ENCODE assay signal across 10 cellular contexts in genomic region chr22:19663821-19664325, GRCh38. TPM values are rescaled to one million over a fixed set of nuclear protein-coding genes. Genes with fewer than 3 reads are reported as not detected.
A peak's percentile ranks its signal among the peaks of the same experiment; 100 is the strongest.
DNase-seq lines count a peak whose midpoint lies in the region; ATAC-seq and TF ChIP-seq lines count a peak whose summit lies in the region.
"Had no signal": no experiment of that assay in that cellular context is flagged by ENCODE, and none has a peak within 500 bp of the region (broad histone marks: within the 10 kb centered on the region; RNA-seq: fewer than 3 reads in every experiment).

No MANE protein-coding gene starts in this region.

- H3K9me3 ChIP-seq in tibial artery = no peaks in the 10 kb centered on the region

- in situ Hi-C loops in SK-MEL-5 (cut with HindIII; ENCODE audit: low pct_unique_long_range_greater_than_20kb, low sequenced_read_pairs) = no loop called here

- peak overlapping the region; percentile 4 to 28 for H3K4me3 ChIP-seq in tibial artery

- intact Hi-C loops in tibial artery (cut with DNase I; ENCODE audit: low total_unique reads) = no loop called here

- H3K27me3 ChIP-seq in tibial artery = no peaks in the 10 kb centered on the region

- DNase-seq in NCI-H345 (lab: John Stamatoyannopoulos, UW) (peak; percentile 19), NCI-H345 treated with DMSO at 0.1 percent for 48 hours (lab: John Stamatoyannopoulos, UW; ENCODE audit: unreplicated experiment) (no peak), SK-MEL-5 (ENCODE audit: low read depth, low spot score) (peak; percentile 58), fibroblast of the conjunctiva (ENCODE audit: low read depth) (peak; percentile 10), tibial artery (peak in 1 of 2 donors; percentile 80), left lobe of liver (ENCODE audit: low spot score) (no peak)
- no peak for DNase-seq in NK-92 treated with Interleukin-12 subunit alpha and Interleukin-12 subunit beta, amount 100 ng/mL, for 24 hours (lab: John Stamatoyannopoulos, UW)
- DNase-seq: ACHN; activated CD4-positive, alpha-beta T cell treated with anti-CD3 and anti-CD28 coated beads, Interleukin-2, amount 50 U/mL, for 1 hour had no signal

- peak overlapping the region; percentile 27 to 56 for H3K27ac ChIP-seq in tibial artery

- H3K36me3 ChIP-seq in tibial artery = no peaks in the 10 kb centered on the region

- no peak for TF ChIP-seq CTCF in tibial artery (IDR thresholded peaks at IDR 0.05)

- H3K4me1 ChIP-seq in tibial artery = peaks cover 0 to 43% (median 35%) of the 10 kb centered on the region in 4 donors

- ATAC-seq in HG02763 (IDR thresholded peaks at IDR 0.05; ENCODE audit: unreplicated experiment) = no peak
- ATAC-seq in left lobe of liver = no peak

RNA-seq across cellular contexts. Expression of gene SEPTIN5, which starts 50.4 kb away (rescaled TPM):
- total RNA-seq in SK-MEL-5 (2014; rRNA removed; shearing (Covaris generic)) = 13.8 and 16.3 TPM in 2 replicates
- polyA plus RNA-seq in SK-MEL-5 (2015; cell fraction: cytosol; rRNA removed) = 22.5 and 23.6 TPM in 2 replicates
- polyA plus RNA-seq in SK-MEL-5 (2015; cell fraction: nucleus; rRNA removed) = 51.0 and 81.0 TPM in 2 replicates
- 1.1 TPM for total RNA-seq in left lobe of liver

RNA-seq across cellular contexts. Expression of gene GP1BB, which starts 59.5 kb away (rescaled TPM):
- 1.5 and 1.6 TPM in 2 replicates for total RNA-seq in SK-MEL-5 (2014; rRNA removed; shearing (Covaris generic))
- polyA plus RNA-seq in SK-MEL-5 (2015; cell fraction: cytosol; rRNA removed) = 2.4 and 3.1 TPM in 2 replicates
- polyA plus RNA-seq in SK-MEL-5 (2015; cell fraction: nucleus; rRNA removed) = 8.7 and 16.5 TPM in 2 replicates
- 0.75 TPM for total RNA-seq in left lobe of liver

Comparison
In these comparisons a context has a peak if more than half of its experiments do, and no peak if none do; other contexts are left out.
1. DNase-seq: peak in NCI-H345 (single experiment), SK-MEL-5 (single experiment) and fibroblast of the conjunctiva (single experiment); none in NCI-H345 treated with DMSO at 0.1 percent for 48 hours (single experiment), left lobe of liver (single experiment) and NK-92 treated with Interleukin-12 subunit alpha and Interleukin-12 subunit beta, amount 100 ng/mL, for 24 hours (single experiment).